Comparison of ENCODE assay signal across 8 cellular contexts in the genomic region with DNA sequence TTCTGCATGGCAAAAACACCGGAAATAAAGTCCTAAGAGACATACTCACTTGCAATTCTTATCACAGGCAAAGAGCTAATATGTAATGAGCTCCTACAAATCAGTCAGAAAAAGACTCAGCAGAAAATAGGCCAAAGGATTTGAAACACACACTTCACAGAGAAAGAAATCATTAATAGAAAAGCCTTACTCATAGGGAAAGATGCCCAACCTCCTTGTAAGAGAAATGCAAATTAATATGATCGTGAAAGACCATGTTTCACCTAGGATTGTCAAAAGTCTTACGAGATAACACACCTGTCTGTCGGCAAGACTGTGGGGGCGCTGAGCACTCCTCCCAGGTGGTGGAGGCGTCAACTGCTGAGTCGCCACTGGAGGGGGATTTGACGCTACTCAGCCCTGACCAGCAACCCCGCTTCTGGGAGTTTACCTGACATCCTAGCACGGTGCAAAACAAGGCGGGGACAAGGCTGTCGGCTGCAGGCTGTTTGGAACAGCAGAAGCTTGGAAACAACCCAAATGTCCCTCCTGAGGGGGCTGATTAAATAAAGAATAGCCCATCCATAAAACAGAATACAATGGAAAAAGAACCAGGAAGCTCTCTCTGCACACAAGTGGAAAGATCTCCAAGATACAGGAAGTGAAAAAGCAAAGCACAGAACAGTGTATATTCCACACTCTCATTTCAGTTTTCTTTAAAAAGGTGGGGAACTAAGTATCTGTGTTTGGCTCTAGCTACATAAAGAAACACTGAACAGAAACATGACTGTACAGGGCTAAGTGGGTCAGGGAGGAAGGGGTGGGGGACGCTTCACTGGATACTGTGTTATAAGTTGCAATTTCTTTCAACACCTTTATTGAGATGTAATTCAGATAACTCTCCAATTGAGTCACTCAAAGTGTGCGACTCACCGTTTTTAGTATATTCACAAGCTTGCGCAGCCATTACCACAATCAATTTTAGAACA. TPM values are rescaled to one million over a fixed set of nuclear protein-coding genes. Genes with fewer than 3 reads are reported as not detected.
A peak's percentile ranks its signal among the peaks of the same experiment; 100 is the strongest.
DNase-seq lines count a peak whose midpoint lies in the region; ATAC-seq and TF ChIP-seq lines count a peak whose summit lies in the region.

No MANE protein-coding gene starts in this region.

- peak overlapping the region; percentile 86 for H3K27ac Mint-ChIP-seq in activated T-cell treated with anti-CD3 and anti-CD28 coated beads, Interleukin-2, amount 50 U/mL, for 24 hours

- peaks cover 65% of the 10 kb centered on the region; the same call in 1 of the 2 replicates for H3K36me3 ChIP-seq in Loucy (ENCODE audit: insufficient read depth, low read length)

- H4K20me1 ChIP-seq in Loucy (ENCODE audit: insufficient read depth, low read length, poor library complexity, severe bottlenecking): peaks cover 72% of the 10 kb centered on the region

- H3K4me1 Mint-ChIP-seq in activated T-cell treated with anti-CD3 and anti-CD28 coated beads, Interleukin-2, amount 50 U/mL, for 24 hours (ENCODE audit: low read depth): peaks cover 46% of the 10 kb centered on the region

- peak; percentile 76 for ATAC-seq in GM21529 (IDR thresholded peaks at IDR 0.05; ENCODE audit: unreplicated experiment)

- H3K4me3 Mint-ChIP-seq in activated T-cell treated with anti-CD3 and anti-CD28 coated beads, Interleukin-2, amount 50 U/mL, for 24 hours: peak overlapping the region; percentile 18

- H3K9ac ChIP-seq in Loucy (ENCODE audit: low read depth, low read length, poor library complexity, severe bottlenecking): peak overlapping the region; percentile 18

- no peaks in the 10 kb centered on the region for H3K9me2 ChIP-seq in Loucy (replicated peaks; ENCODE audit: low read depth, low read length)

- no peaks in the 10 kb centered on the region for H3K9me3 ChIP-seq in Loucy (ENCODE audit: insufficient read depth, low read depth, low read length)

- DNase-seq in GM10266 (ENCODE audit: extremely low spot score) (peak; percentile 77), fibroblast of villous mesenchyme (ENCODE audit: low read depth) (peak; percentile 62), retinal pigment epithelial cell (ENCODE audit: low read depth) (no peak), NCI-H510A (lab: John Stamatoyannopoulos, UW) (no peak), NCI-H82 treated with DMSO at 0.1 percent for 48 hours (lab: John Stamatoyannopoulos, UW; ENCODE audit: unreplicated experiment) (no peak)
- DNase-seq in activated T-cell treated with anti-CD3 and anti-CD28 coated beads, Interleukin-2, amount 50 U/mL, for 24 hours: peak; percentile 47

- peaks cover 76% of the 10 kb centered on the region for H3K36me3 Mint-ChIP-seq in activated T-cell treated with anti-CD3 and anti-CD28 coated beads, Interleukin-2, amount 50 U/mL, for 24 hours (ENCODE audit: low read depth)

- peaks cover 11% of the 10 kb centered on the region for H3K4me1 ChIP-seq in Loucy (ENCODE audit: insufficient read depth, low read length, poor library complexity, severe bottlenecking)

- no peak overlapping the region for H3K4me3 ChIP-seq in Loucy (ENCODE audit: low read length, poor library complexity, severe bottlenecking)
- H3K4me3 ChIP-seq in fibroblast of villous mesenchyme (ENCODE audit: low read depth, low read length): no peak overlapping the region
- no peak overlapping the region for H3K4me3 ChIP-seq in retinal pigment epithelial cell (ENCODE audit: low read length)

- peak overlapping the region; percentile 10 for H3K4me2 ChIP-seq in Loucy (ENCODE audit: low read depth, low read length, poor library complexity, severe bottlenecking)

- H3K79me2 ChIP-seq in Loucy (ENCODE audit: insufficient read depth, low read length): peaks cover 77% of the 10 kb centered on the region

- H2AFZ ChIP-seq in Loucy (ENCODE audit: low read length): no peak overlapping the region

- H3K9me3 Mint-ChIP-seq in activated T-cell treated with anti-CD3 and anti-CD28 coated beads, Interleukin-2, amount 50 U/mL, for 24 hours: no peaks in the 10 kb centered on the region

- peak; percentile 30 for TF ChIP-seq CTCF in GM10266 (IDR thresholded peaks at IDR 0.05; ENCODE audit: control insufficient read depth, insufficient read depth, low read depth, missing control alignments)
- TF ChIP-seq CTCF in Loucy (conservative IDR thresholded peaks at IDR 0.05; ENCODE audit: low read length): no peak
- TF ChIP-seq CTCF in fibroblast of villous mesenchyme (IDR thresholded peaks at IDR 0.05; ENCODE audit: insufficient read depth, low read depth, low read length): peak; percentile 7
- TF ChIP-seq CTCF in retinal pigment epithelial cell (conservative IDR thresholded peaks at IDR 0.05; ENCODE audit: low read depth, low read length): peak; percentile 17

- H3K27me3 ChIP-seq in Loucy (ENCODE audit: insufficient read depth, low read length, poor library complexity, severe bottlenecking): no peaks in the 10 kb centered on the region

- H3K27me3 Mint-ChIP-seq in activated T-cell treated with anti-CD3 and anti-CD28 coated beads, Interleukin-2, amount 50 U/mL, for 24 hours: no peaks in the 10 kb centered on the region

- H3F3A ChIP-seq in Loucy (ENCODE audit: low read depth): peaks cover 4% of the 10 kb centered on the region; the same call in 1 of the 2 replicates

RNA-seq across cellular contexts. Expression of a gene that starts 11.5 kb away (rescaled TPM):
- 145 and 161 TPM in 2 replicates for total RNA-seq in fibroblast of villous mesenchyme

RNA-seq across cellular contexts. Expression of a gene that starts 33.0 kb away (rescaled TPM):
- 44.9 and 65.1 TPM in 2 replicates for total RNA-seq in fibroblast of villous mesenchyme

Comparison
In these comparisons a context has a peak if more than half of its experiments do, and no peak if none do; other contexts are left out.
1. DNase-seq: peak in GM10266 (single experiment), activated T-cell treated with anti-CD3 and anti-CD28 coated beads, Interleukin-2, amount 50 U/mL, for 24 hours (single experiment) and fibroblast of villous mesenchyme (single experiment); none in retinal pigment epithelial cell (single experiment), NCI-H510A (single experiment) and NCI-H82 treated with DMSO at 0.1 percent for 48 hours (single experiment).